In the genomic region with DNA sequence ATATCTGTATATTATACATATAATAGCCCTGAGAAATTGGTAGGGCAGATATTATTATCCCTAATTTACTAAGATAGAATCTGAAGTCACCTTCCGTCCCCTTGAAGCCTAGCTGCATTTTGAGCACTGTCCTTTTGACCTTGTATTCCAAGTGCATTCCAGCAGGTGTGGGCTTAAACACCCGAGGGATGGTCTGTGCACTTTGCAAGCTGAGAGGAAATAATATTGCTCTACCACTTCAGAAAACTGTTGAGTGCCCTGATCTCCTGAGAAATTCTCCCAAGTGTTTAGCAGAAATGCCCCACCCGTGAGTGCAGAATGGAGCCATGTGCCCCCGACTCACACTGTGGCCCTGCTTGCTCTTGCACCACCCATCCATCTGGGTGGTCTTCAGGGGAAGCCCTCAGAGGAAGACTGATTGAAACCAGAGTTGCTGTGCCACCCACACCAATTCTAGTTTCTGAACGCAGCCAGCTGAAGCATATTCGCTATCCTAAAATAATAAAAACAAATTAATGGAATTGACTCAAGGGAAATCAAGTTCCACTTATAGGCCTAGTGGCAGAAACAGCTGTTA, we compare ENCODE assay signal across 25 cellular contexts. TPM values are rescaled to one million over a fixed set of nuclear protein-coding genes. Genes with fewer than 3 reads are reported as not detected.
DNase-seq lines count a peak whose midpoint lies in the region; ATAC-seq, FAIRE-seq and TF ChIP-seq lines count a peak whose summit lies in the region.
"Had no signal": no experiment of that assay in that cellular context is flagged by ENCODE, and none has a peak within 500 bp of the region (broad histone marks: within the 10 kb centered on the region; RNA-seq: fewer than 3 reads in every experiment).

No MANE protein-coding gene starts in this region.

- intact Hi-C loops in activated CD4-positive, alpha-beta T cell treated with anti-CD3 and anti-CD28 coated beads, Interleukin-2, amount 10 ng/mL, durations not matched to agents 24 days and 14 days (cut with micrococcal nuclease) = loop anchor here (10.0 kb wide), 1 partner anchor 181 kb away; no protein-coding TSS in a partner anchor

- H3K4me1 Mint-ChIP-seq in activated CD4-positive, alpha-beta T cell treated with anti-CD3 and anti-CD28 coated beads, Interleukin-2, amount 10 ng/mL, durations not matched to agents 24 days and 14 days = no peaks in the 10 kb centered on the region
- H3K4me1 Mint-ChIP-seq: B cell, CD14-positive monocyte had no signal

- TF ChIP-seq CTCF in A549 (IDR thresholded peaks at IDR 0.05) (no peak), RWPE2 (IDR thresholded peaks at IDR 0.05; ENCODE audit: poor library complexity, severe bottlenecking) (no peak), fibroblast of mammary gland (conservative IDR thresholded peaks at IDR 0.05; ENCODE audit: control insufficient read depth, insufficient read depth, low read depth, low read length) (no peak), osteoblast (IDR thresholded peaks at IDR 0.05; ENCODE audit: extremely low read depth, low read depth, low read length) (no peak)

- H3K27me3 Mint-ChIP-seq in activated CD4-positive, alpha-beta T cell treated with anti-CD3 and anti-CD28 coated beads, Interleukin-2, amount 10 ng/mL, durations not matched to agents 24 days and 14 days = no peaks in the 10 kb centered on the region

- peak overlapping the region; percentile 34; the same call in 2 of the 3 replicates for H3K4me2 ChIP-seq in A549
- peak overlapping the region; percentile 38 for H3K4me2 ChIP-seq in osteoblast (ENCODE audit: insufficient read depth, low read length)

- POLR2A ChIA-PET in A549 (lab: Yijun Ruan, JAX) = no interaction called here

- H4K20me1 ChIP-seq in osteoblast (ENCODE audit: insufficient read depth, low read length) = no peaks in the 10 kb centered on the region

- no peak overlapping the region for H3K4me3 ChIP-seq in A549
- no peak overlapping the region for H3K4me3 ChIP-seq in RWPE2 (ENCODE audit: severe bottlenecking)
- no peak overlapping the region for H3K4me3 ChIP-seq in fibroblast of mammary gland (ENCODE audit: control insufficient read depth, low read depth, low read length)
- H3K4me3 ChIP-seq in osteoblast (ENCODE audit: insufficient read depth, low read length) = no peak overlapping the region

- H3K9me3 Mint-ChIP-seq in activated CD4-positive, alpha-beta T cell treated with anti-CD3 and anti-CD28 coated beads, Interleukin-2, amount 10 ng/mL, durations not matched to agents 24 days and 14 days = no peaks in the 10 kb centered on the region

- H3K36me3 Mint-ChIP-seq in activated CD4-positive, alpha-beta T cell treated with anti-CD3 and anti-CD28 coated beads, Interleukin-2, amount 10 ng/mL, durations not matched to agents 24 days and 14 days (ENCODE audit: low read depth) = no peaks in the 10 kb centered on the region
- H3K36me3 Mint-ChIP-seq: CD14-positive monocyte had no signal

- CTCF ChIA-PET in A549 (lab: Yijun Ruan, JAX) = interaction anchor here (1.6 kb wide), 1 partner anchor 187 kb away, joined by 5 read pairs; no protein-coding TSS in a partner anchor

- no peak overlapping the region for H3K27ac Mint-ChIP-seq in activated CD4-positive, alpha-beta T cell treated with anti-CD3 and anti-CD28 coated beads, Interleukin-2, amount 10 ng/mL, durations not matched to agents 24 days and 14 days
- H3K27ac Mint-ChIP-seq: B cell, CD14-positive monocyte had no signal

- ATAC-seq in A549 (no peak), RWPE2 (ENCODE audit: low read depth) (no peak)
- ATAC-seq: Right ventricle myocardium inferior had no signal

- DNase-seq in A549 (ENCODE audit: low read depth in 1 of 2, low spot score in 1 of 2) = no peak
- no peak for DNase-seq in RWPE2 (ENCODE audit: low spot score)
- DNase-seq in fibroblast of mammary gland (ENCODE audit: low read depth) = peak; percentile 1
- no peak for DNase-seq in osteoblast (ENCODE audit: insufficient read length, low spot score, missing footprints)
- DNase-seq in activated CD4-positive, alpha-beta T cell treated with anti-CD3 and anti-CD28 coated beads, Interleukin-2, amount 10 ng/mL, durations not matched to agents 24 days and 14 days = no peak
- no peak for DNase-seq in NCI-H2029 treated with DMSO at 0.1 percent for 48 hours (lab: John Stamatoyannopoulos, UW)
- no peak for DNase-seq in NCI-H526 treated with DMSO at 0.1 percent for 48 hours (lab: John Stamatoyannopoulos, UW)
- DNase-seq in stimulated activated CD4-positive, alpha-beta T cell treated with anti-CD3 and anti-CD28 coated beads, Interleukin-15, amount 100 ng/mL, for 24 hours = no peak
- DNase-seq: 8988T, DMS53, GF-D8, Karpas-422, MV-4-11, NCI-H1105 treated with DMSO at 0.1 percent for 48 hours, NCI-H1694, NCI-H2081 treated with DMSO at 0.1 percent for 48 hours, NCI-H446 treated with DMSO at 0.1 percent for 48 hours, NCI-H748 treated with DMSO at 0.1 percent for 48 hours had no signal

- H3K36me3 ChIP-seq in RWPE2 (ENCODE audit: low read depth) (no peaks in the 10 kb centered on the region), osteoblast (ENCODE audit: insufficient read depth, low read length) (no peaks in the 10 kb centered on the region)

- H3K79me2 ChIP-seq in osteoblast (ENCODE audit: insufficient read depth, low read length) = no peaks in the 10 kb centered on the region

- no peak for TF ChIP-seq POLR2A in A549 (IDR thresholded peaks at IDR 0.05; ENCODE audit: low read length)

- H3K27ac ChIP-seq in A549 = peak overlapping the region in 1 of 2 experiments; percentile 41; a peak in 1 of 6 replicates
- peak overlapping the region; percentile 14 for H3K27ac ChIP-seq in RWPE2 (ENCODE audit: poor library complexity, severe bottlenecking)
- no peak overlapping the region for H3K27ac ChIP-seq in osteoblast (ENCODE audit: low read depth, low read length)

- FAIRE-seq in A549 (lab: Jason Lieb, UNC) = no peak
- FAIRE-seq: D721Med, GM19239, RCC 7860 had no signal

- 54% methylated on average over 6 of the region's 6 CpGs for WGBS in A549 (ENCODE audit: missing lambda C conversion rate)

- H3K27me3 ChIP-seq in RWPE2 (ENCODE audit: insufficient read depth, poor library complexity, severe bottlenecking) (no peaks in the 10 kb centered on the region), osteoblast (ENCODE audit: insufficient read depth, low read length) (no peaks in the 10 kb centered on the region)

- no peak overlapping the region for H2AFZ ChIP-seq in osteoblast (ENCODE audit: low read length)

- no peak for TF ChIP-seq EP300 in A549 (IDR thresholded peaks at IDR 0.05)

- no peak overlapping the region for H3K4me3 Mint-ChIP-seq in activated CD4-positive, alpha-beta T cell treated with anti-CD3 and anti-CD28 coated beads, Interleukin-2, amount 10 ng/mL, durations not matched to agents 24 days and 14 days
- H3K4me3 Mint-ChIP-seq: B cell, CD14-positive monocyte had no signal

- peaks cover 16% of the 10 kb centered on the region; the same call in 1 of the 3 replicates for H3K4me1 ChIP-seq in A549
- peaks cover 3% of the 10 kb centered on the region for H3K4me1 ChIP-seq in RWPE2 (ENCODE audit: insufficient read depth, poor library complexity, severe bottlenecking)
- H3K4me1 ChIP-seq in osteoblast (ENCODE audit: insufficient read depth, low read length) = peaks cover 6% of the 10 kb centered on the region

- H3K9me3 ChIP-seq in A549 = no peaks in the 10 kb centered on the region
- H3K9me3 ChIP-seq in RWPE2 (ENCODE audit: severe bottlenecking) = no peaks in the 10 kb centered on the region
- no peaks in the 10 kb centered on the region for H3K9me3 ChIP-seq in osteoblast (ENCODE audit: low read depth, low read length)

- TF ChIP-seq RAD21 in A549 (conservative IDR thresholded peaks at IDR 0.05 in 1 of 2, IDR thresholded peaks at IDR 0.05 in 1 of 2) = no peak

TF ChIP-seq in A549, 52 proteins besides CTCF, POLR2A, EP300 and RAD21 (continues in another document):
- no peak for TF ChIP-seq HOXB5 (CRISPR knock-in tag; IDR thresholded peaks at IDR 0.05)
- TF ChIP-seq, protein P1, sequence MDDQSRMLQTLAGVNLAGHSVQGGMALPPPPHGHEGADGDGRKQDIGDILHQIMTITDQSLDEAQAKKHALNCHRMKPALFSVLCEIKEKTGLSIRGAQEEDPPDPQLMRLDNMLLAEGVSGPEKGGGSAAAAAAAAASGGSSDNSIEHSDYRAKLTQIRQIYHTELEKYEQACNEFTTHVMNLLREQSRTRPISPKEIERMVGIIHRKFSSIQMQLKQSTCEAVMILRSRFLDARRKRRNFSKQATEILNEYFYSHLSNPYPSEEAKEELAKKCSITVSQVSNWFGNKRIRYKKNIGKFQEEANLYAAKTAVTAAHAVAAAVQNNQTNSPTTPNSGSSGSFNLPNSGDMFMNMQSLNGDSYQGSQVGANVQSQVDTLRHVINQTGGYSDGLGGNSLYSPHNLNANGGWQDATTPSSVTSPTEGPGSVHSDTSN (IDR thresholded peaks at IDR 0.05) = no peak
- TF ChIP-seq, protein P2, sequence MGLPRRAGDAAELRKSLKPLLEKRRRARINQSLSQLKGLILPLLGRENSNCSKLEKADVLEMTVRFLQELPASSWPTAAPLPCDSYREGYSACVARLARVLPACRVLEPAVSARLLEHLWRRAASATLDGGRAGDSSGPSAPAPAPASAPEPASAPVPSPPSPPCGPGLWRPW (IDR thresholded peaks at IDR 0.05) = no peak
- no peak for TF ChIP-seq SREBF2 (IDR thresholded peaks at IDR 0.05)
- TF ChIP-seq NR3C1 (IDR thresholded peaks at IDR 0.05) = no peak
- TF ChIP-seq CHD2 (IDR thresholded peaks at IDR 0.05; ENCODE audit: low read length, partially characterized antibody) = no peak
- TF ChIP-seq MAFK (IDR thresholded peaks at IDR 0.05; ENCODE audit: partially characterized antibody) = no peak
- no peak for TF ChIP-seq TFCP2L1 (CRISPR knock-in tag; IDR thresholded peaks at IDR 0.05)
- no peak for TF ChIP-seq RNF2 (IDR thresholded peaks at IDR 0.05; ENCODE audit: borderline replicate concordance, low read depth)
- TF ChIP-seq, protein P3, sequence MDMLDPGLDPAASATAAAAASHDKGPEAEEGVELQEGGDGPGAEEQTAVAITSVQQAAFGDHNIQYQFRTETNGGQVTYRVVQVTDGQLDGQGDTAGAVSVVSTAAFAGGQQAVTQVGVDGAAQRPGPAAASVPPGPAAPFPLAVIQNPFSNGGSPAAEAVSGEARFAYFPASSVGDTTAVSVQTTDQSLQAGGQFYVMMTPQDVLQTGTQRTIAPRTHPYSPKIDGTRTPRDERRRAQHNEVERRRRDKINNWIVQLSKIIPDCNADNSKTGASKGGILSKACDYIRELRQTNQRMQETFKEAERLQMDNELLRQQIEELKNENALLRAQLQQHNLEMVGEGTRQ (IDR thresholded peaks at IDR 0.05) = no peak
- no peak for TF ChIP-seq EHMT2 (IDR thresholded peaks at IDR 0.05; ENCODE audit: low read depth)
- TF ChIP-seq CEBPB (IDR thresholded peaks at IDR 0.05) = no peak

RNA-seq across cellular contexts. Expression of a gene that starts 41.1 kb away (rescaled TPM):
- polyA plus RNA-seq in A549 (2011; rRNA removed) = 3.4 and 5.3 TPM in 2 replicates
- polyA plus RNA-seq in A549 (2012; cell fraction: cytosol; rRNA removed) = 0.24 and 0.26 TPM in 2 replicates
- 0.10 and 0.32 TPM in 2 replicates for polyA plus RNA-seq in A549 (2012; cell fraction: nucleus; rRNA removed)
- polyA plus RNA-seq in A549 (2017; fragmentation: RNase III; extraction: RNeasy Plus Mini Kit Qiagen cat#74134 plus additional on column Dnase treatment) = 0.87 to 1.0 TPM (median 0.96 TPM) in 3 replicates
- polyA minus RNA-seq in A549 (2011; rRNA and poly(A)+ RNA removed) = 0.92 and 2.1 TPM in 2 replicates
- 0.72 and 0.88 TPM in 2 replicates for total RNA-seq in osteoblast
- total RNA-seq in activated CD4-positive, alpha-beta T cell treated with anti-CD3 and anti-CD28 coated beads, Interleukin-2, amount 10 ng/mL, durations not matched to agents 24 days and 14 days = 0.07 and 0.12 TPM in 2 replicates
- total RNA-seq: SK-MEL-5 had no signal
